Comparison of ENCODE assay signal across 12 cellular contexts in the genomic region with DNA sequence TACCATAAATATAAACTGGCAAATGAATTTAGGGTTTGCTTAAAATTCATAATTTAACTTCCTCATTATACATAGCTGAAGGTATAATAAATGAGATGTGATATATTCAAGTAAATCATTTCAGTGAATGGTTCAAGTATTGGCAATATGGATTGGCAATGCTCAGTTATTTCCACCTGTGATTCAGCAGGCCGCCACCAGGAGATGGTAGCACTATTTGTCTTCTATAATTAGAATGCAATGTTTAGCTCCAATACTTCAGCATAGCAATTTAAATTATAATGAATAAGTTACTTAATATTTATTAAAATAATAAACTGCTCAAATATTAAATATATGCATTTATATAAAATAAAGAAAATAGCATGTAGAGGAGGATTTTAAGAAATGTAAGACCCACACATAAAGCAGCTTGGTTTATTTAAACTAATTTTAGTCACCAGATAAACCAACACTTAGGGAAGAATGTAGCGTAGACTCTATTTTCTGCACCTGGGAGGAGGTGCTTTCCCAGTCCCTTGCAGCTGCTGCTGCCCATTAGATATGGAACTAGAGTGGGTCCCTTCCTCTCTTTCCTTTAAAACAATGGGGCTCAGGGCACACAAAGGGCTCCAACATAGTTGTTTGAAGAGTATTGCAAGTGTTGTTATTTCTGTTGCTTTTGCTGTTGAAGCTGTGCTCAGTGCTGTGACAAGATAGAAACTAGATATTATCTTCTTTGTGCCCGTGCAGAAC.
DNase-seq lines count a peak whose midpoint lies in the region; ATAC-seq and TF ChIP-seq lines count a peak whose summit lies in the region.
"Had no signal": no experiment of that assay in that cellular context is flagged by ENCODE, and none has a peak within 500 bp of the region (broad histone marks: within the 10 kb centered on the region; RNA-seq: fewer than 3 reads in every experiment).

No MANE protein-coding gene starts in this region.

- H3K4me3 ChIP-seq in AG09309 (ENCODE audit: control insufficient read depth, low read depth, low read length) (no peak overlapping the region), HCT116 (replicated peaks in 1 of 2; ENCODE audit: low read depth in 1 of 2, low read length in 2 of 2) (no peak overlapping the region), iPS-20b (ENCODE audit: low read length) (no peak overlapping the region)
- H3K4me3 ChIP-seq: MG63 had no signal

- H3K4me2 ChIP-seq in HCT116 (ENCODE audit: low read length): no peak overlapping the region

- peak; percentile 31 for TF ChIP-seq RAD21 in HCT116 (IDR thresholded peaks at IDR 0.05; ENCODE audit: low read depth)

- DNase-seq in AG09309 (ENCODE audit: low read depth) (no peak), HCT116 (ENCODE audit: low read depth, low spot score) (no peak), WTC11 (ENCODE audit: low spot score) (no peak), superior temporal gyrus (ENCODE audit: extremely low spot score) (no peak), NK-92 (lab: John Stamatoyannopoulos, UW; ENCODE audit: unreplicated experiment) (no peak)
- DNase-seq in activated naive CD4-positive, alpha-beta T cell treated with anti-CD3 and anti-CD28 coated beads for 36 hours: no peak
- DNase-seq: activated T-cell treated with anti-CD3 and anti-CD28 coated beads, Interleukin-2, amount 50 U/mL, for 48 hours; CD8-positive, alpha-beta T cell; MG63; stimulated activated CD4-positive, alpha-beta T cell treated with anti-CD3 and anti-CD28 coated beads, Interleukin-4, amount 100 ng/mL, for 4 hours had no signal

- POLR2A ChIA-PET in HCT116 (lab: Charles Lee): no interaction called here
- POLR2A ChIA-PET in WTC11 (lab: Charles Lee): no interaction called here

- BruUV-seq in HCT116 (replicated peaks; lab: Mats Ljungman, UMichigan): no TSS peak

- no peak overlapping the region for H2AFZ ChIP-seq in HCT116 (ENCODE audit: low read depth, low read length, poor library complexity, severe bottlenecking)

- H3K27ac Mint-ChIP-seq in WTC11: peak overlapping the region; percentile 54; the same call in 1 of the 2 replicates
- no peak overlapping the region for H3K27ac Mint-ChIP-seq in activated naive CD4-positive, alpha-beta T cell treated with anti-CD3 and anti-CD28 coated beads for 36 hours
- H3K27ac Mint-ChIP-seq: CD8-positive, alpha-beta T cell had no signal

- no peaks in the 10 kb centered on the region for H3K79me2 ChIP-seq in HCT116 (ENCODE audit: insufficient read depth, low read length)

- H3K36me3 Mint-ChIP-seq in WTC11: no peaks in the 10 kb centered on the region
- no peaks in the 10 kb centered on the region for H3K36me3 Mint-ChIP-seq in activated naive CD4-positive, alpha-beta T cell treated with anti-CD3 and anti-CD28 coated beads for 36 hours (ENCODE audit: low read depth)
- H3K36me3 Mint-ChIP-seq: CD8-positive, alpha-beta T cell had no signal

- intact Hi-C loops in HCT116 (cut with micrococcal nuclease): no loop called here
- intact Hi-C loops in activated naive CD4-positive, alpha-beta T cell treated with anti-CD3 and anti-CD28 coated beads for 36 hours (cut with micrococcal nuclease): no loop called here

- H3K27me3 ChIP-seq in HCT116 (ENCODE audit: insufficient read depth, low read length): no peaks in the 10 kb centered on the region
- no peaks in the 10 kb centered on the region for H3K27me3 ChIP-seq in iPS-20b (ENCODE audit: insufficient read depth, low read length)
- H3K27me3 ChIP-seq: MG63 had no signal

- H3K27ac ChIP-seq in HCT116 (ENCODE audit: low read depth, low read length) (no peak overlapping the region), iPS-20b (ENCODE audit: low read length) (no peak overlapping the region)

- TF ChIP-seq CTCF in AG09309 (IDR thresholded peaks at IDR 0.05; ENCODE audit: control insufficient read depth, insufficient read depth, low read depth, low read length, missing control alignments) (peak; percentile 39), HCT116 (IDR thresholded peaks at IDR 0.05 in 2 of 3, conservative IDR thresholded peaks at IDR 0.05 in 1 of 3; ENCODE audit: borderline replicate concordance in 1 of 3, insufficient read depth in 1 of 3, low read depth in 2 of 3, low read length in 2 of 3) (peak; percentile 26 to 47 (median 41); a peak in 5 of 6 replicates), WTC11 (IDR thresholded peaks at IDR 0.05) (0 out of 2 replicates have a peak, but pooled peaks have one; percentile 22)

- peaks cover 34% of the 10 kb centered on the region for H3K4me1 Mint-ChIP-seq in WTC11
- H3K4me1 Mint-ChIP-seq in activated naive CD4-positive, alpha-beta T cell treated with anti-CD3 and anti-CD28 coated beads for 36 hours (ENCODE audit: low read depth): no peaks in the 10 kb centered on the region

- H3K4me1 ChIP-seq in HCT116 (ENCODE audit: control insufficient read depth in 1 of 2, insufficient read depth in 2 of 2, low read length in 2 of 2) (no peaks in the 10 kb centered on the region), iPS-20b (ENCODE audit: insufficient read depth, low read length) (peaks cover 11% of the 10 kb centered on the region)

- CTCF ChIA-PET in HCT116 (lab: Charles Lee): interaction anchor here (0.8 to 1.5 kb wide), 4 partner anchors 16 to 155 kb away, joined by 3 to 4 read pairs (median 4); no protein-coding TSS in a partner anchor
- CTCF ChIA-PET in WTC11 (lab: Charles Lee): interaction anchor here (0.7 to 1.6 kb wide), 5 partner anchors 57 to 401 kb away, joined by 3 to 5 read pairs (median 3); no protein-coding TSS in a partner anchor
- CTCF ChIA-PET in activated naive CD4-positive, alpha-beta T cell treated with anti-CD3 and anti-CD28 coated beads for 36 hours (lab: Charles Lee): interaction anchor here (0.6 kb wide), 1 partner anchor 219 kb away, joined by 3 read pairs; no protein-coding TSS in a partner anchor

- H4K20me1 ChIP-seq in HCT116 (ENCODE audit: insufficient read depth): no peaks in the 10 kb centered on the region

- H3K36me3 ChIP-seq in HCT116 (ENCODE audit: control insufficient read depth in 1 of 2, insufficient read depth in 2 of 2, low read length in 2 of 2): no peaks in the 10 kb centered on the region
- H3K36me3 ChIP-seq in iPS-20b (ENCODE audit: insufficient read depth, low read depth, low read length): no peaks in the 10 kb centered on the region
- H3K36me3 ChIP-seq: MG63 had no signal

- no peaks in the 10 kb centered on the region for H3K27me3 Mint-ChIP-seq in WTC11 (ENCODE audit: low read depth)
- H3K27me3 Mint-ChIP-seq in activated naive CD4-positive, alpha-beta T cell treated with anti-CD3 and anti-CD28 coated beads for 36 hours (ENCODE audit: low read depth): peaks cover 5% of the 10 kb centered on the region

- no peak overlapping the region for H3K9ac ChIP-seq in HCT116 (ENCODE audit: low read length)
- peak overlapping the region; percentile 46; the same call in 1 of the 2 replicates for H3K9ac ChIP-seq in iPS-20b (ENCODE audit: low read depth, low read length)

- H3K9me2 ChIP-seq in HCT116 (ENCODE audit: insufficient read depth): no peaks in the 10 kb centered on the region

- TF ChIP-seq POLR2A in HCT116 (IDR thresholded peaks at IDR 0.05; ENCODE audit: borderline replicate concordance, extremely low read depth, insufficient read depth, insufficient read length): no peak

- RAD21 ChIA-PET in HCT116 (lab: Charles Lee; ENCODE audit: low non-redundant PET in 1 of 2, low total read pairs in 2 of 2, uncharacterized antibody in 2 of 2, unreplicated experiment in 2 of 2): no interaction called here

- H3K4me3 Mint-ChIP-seq in WTC11: no peak overlapping the region
- H3K4me3 Mint-ChIP-seq in activated naive CD4-positive, alpha-beta T cell treated with anti-CD3 and anti-CD28 coated beads for 36 hours: no peak overlapping the region
- H3K4me3 Mint-ChIP-seq: CD8-positive, alpha-beta T cell had no signal

- ATAC-seq in HCT116: no peak
- peak; percentile 17; the same call in 1 of the 2 replicates for ATAC-seq in WTC11
- no peak for ATAC-seq in HG02973 (IDR thresholded peaks at IDR 0.05; ENCODE audit: unreplicated experiment)
- ATAC-seq: CD8-positive, alpha-beta T cell had no signal

- no peaks in the 10 kb centered on the region for H3K9me3 Mint-ChIP-seq in WTC11
- no peaks in the 10 kb centered on the region for H3K9me3 Mint-ChIP-seq in activated naive CD4-positive, alpha-beta T cell treated with anti-CD3 and anti-CD28 coated beads for 36 hours
- H3K9me3 Mint-ChIP-seq: CD8-positive, alpha-beta T cell had no signal

- H3K9me3 ChIP-seq in HCT116 (ENCODE audit: control insufficient read depth in 1 of 2, insufficient read depth in 1 of 2, low read depth in 1 of 2, low read length in 2 of 2) (no peaks in the 10 kb centered on the region), iPS-20b (ENCODE audit: insufficient read depth, low read depth, low read length) (no peaks in the 10 kb centered on the region)
- H3K9me3 ChIP-seq: MG63 had no signal

TF ChIP-seq in HCT116, 20 proteins besides CTCF, POLR2A, EP300 and RAD21:
- TF ChIP-seq CEBPB (IDR thresholded peaks at IDR 0.05; ENCODE audit: low read depth) (no peak), POLR2AphosphoS5 (IDR thresholded peaks at IDR 0.05; ENCODE audit: low read depth, low read length) (no peak), SIN3A (IDR thresholded peaks at IDR 0.05; ENCODE audit: low read depth) (no peak), JUND (IDR thresholded peaks at IDR 0.05) (no peak), ZNF274 (IDR thresholded peaks at IDR 0.05; ENCODE audit: low read depth, low read length) (no peak), SRF (IDR thresholded peaks at IDR 0.05; ENCODE audit: low read depth) (no peak), EGR1 (IDR thresholded peaks at IDR 0.05; ENCODE audit: low read depth) (no peak), ZFX (IDR thresholded peaks at IDR 0.05) (no peak), TCF7L2 (IDR thresholded peaks at IDR 0.05; ENCODE audit: borderline replicate concordance, extremely low read depth, insufficient read depth, insufficient read length) (no peak)

TF ChIP-seq in WTC11, 78 proteins besides CTCF, POLR2A, EP300 and RAD21 (continues in another document):
- TF ChIP-seq, protein P1, sequence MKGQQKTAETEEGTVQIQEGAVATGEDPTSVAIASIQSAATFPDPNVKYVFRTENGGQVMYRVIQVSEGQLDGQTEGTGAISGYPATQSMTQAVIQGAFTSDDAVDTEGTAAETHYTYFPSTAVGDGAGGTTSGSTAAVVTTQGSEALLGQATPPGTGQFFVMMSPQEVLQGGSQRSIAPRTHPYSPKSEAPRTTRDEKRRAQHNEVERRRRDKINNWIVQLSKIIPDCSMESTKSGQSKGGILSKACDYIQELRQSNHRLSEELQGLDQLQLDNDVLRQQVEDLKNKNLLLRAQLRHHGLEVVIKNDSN (CRISPR knock-in tag; IDR thresholded peaks at IDR 0.05): no peak
- TF ChIP-seq JUN (CRISPR knock-in tag; IDR thresholded peaks at IDR 0.05): no peak
- no peak for TF ChIP-seq ZNF671 (CRISPR knock-in tag; IDR thresholded peaks at IDR 0.05)
- TF ChIP-seq ZBTB21 (CRISPR knock-in tag; IDR thresholded peaks at IDR 0.05; ENCODE audit: borderline replicate concordance): no peak
- no peak for TF ChIP-seq CBFB (CRISPR knock-in tag; IDR thresholded peaks at IDR 0.05; ENCODE audit: low read depth)
- TF ChIP-seq NR3C1 (CRISPR knock-in tag; conservative IDR thresholded peaks at IDR 0.05; ENCODE audit: low read depth): no peak
